In the genomic region with DNA sequence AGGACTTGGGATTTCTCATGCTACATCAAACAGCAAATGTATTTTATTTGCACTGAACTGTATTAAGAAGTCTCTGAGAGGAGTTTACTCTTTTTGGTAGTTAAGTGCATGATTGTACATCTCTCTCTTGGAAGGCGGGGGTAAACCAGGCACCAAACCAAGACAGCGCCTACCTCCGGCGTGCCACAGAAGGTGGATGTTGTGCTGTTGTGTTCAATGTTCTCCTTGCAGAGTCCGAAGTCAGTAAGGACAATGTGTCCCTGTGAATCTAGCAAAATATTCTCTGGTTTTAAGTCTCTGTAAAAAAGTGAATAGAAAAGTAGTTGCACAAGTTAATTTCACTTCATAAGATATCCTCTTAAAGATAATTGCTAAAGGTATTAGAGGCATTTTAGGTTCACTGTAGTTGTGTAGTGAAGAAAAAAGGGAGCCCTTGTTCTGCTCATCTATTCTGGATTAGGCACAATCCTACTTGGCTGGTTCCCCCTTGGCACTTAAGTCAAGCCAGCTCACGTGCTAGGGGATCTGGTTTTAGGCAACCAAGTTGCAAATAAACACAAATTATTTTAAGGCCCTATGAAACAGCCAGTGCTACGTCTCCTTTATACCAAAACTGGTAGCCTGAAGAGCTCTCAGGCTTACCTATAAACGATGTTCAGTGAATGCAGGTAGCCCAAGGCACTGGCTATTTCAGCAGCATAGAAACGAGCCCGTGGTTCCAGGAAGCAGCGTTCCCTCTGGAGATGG, we compare ENCODE assay signal across 10 cellular contexts.
DNase-seq lines count a peak whose midpoint lies in the region; TF ChIP-seq lines count a peak whose summit lies in the region.
"Had no signal": no experiment of that assay in that cellular context is flagged by ENCODE, and none has a peak within 500 bp of the region (broad histone marks: within the 10 kb centered on the region; RNA-seq: fewer than 3 reads in every experiment).

No MANE protein-coding gene starts in this region.

- peaks cover 39% of the 10 kb centered on the region for H3K36me3 Mint-ChIP-seq in T-helper 2 cell treated with Interferon-gamma antibody and Interleukin-4, amounts not matched to agents 5 μg/mL and 100 μg/mL, for 36 hours (ENCODE audit: low read depth)

- H3K4me1 Mint-ChIP-seq in T-helper 2 cell treated with Interferon-gamma antibody and Interleukin-4, amounts not matched to agents 5 μg/mL and 100 μg/mL, for 36 hours (ENCODE audit: low read depth), result peaks cover 33% of the 10 kb centered on the region

- peaks cover 5% of the 10 kb centered on the region for H3K27me3 Mint-ChIP-seq in T-helper 2 cell treated with Interferon-gamma antibody and Interleukin-4, amounts not matched to agents 5 μg/mL and 100 μg/mL, for 36 hours (ENCODE audit: low read depth)

- no peaks in the 10 kb centered on the region for H3K9me3 ChIP-seq in ascending aorta

- no peaks in the 10 kb centered on the region for H3K9me3 Mint-ChIP-seq in T-helper 2 cell treated with Interferon-gamma antibody and Interleukin-4, amounts not matched to agents 5 μg/mL and 100 μg/mL, for 36 hours

- peaks cover 41 to 46% of the 10 kb centered on the region in 2 donors for H3K36me3 ChIP-seq in ascending aorta

- no peaks in the 10 kb centered on the region for H3K27me3 ChIP-seq in ascending aorta

- peak overlapping the region; percentile 79 to 90 for H3K4me3 ChIP-seq in ascending aorta

- H3K27ac ChIP-seq in ascending aorta (no peak overlapping the region), substantia nigra (ENCODE audit: low read depth, low read length, poor library complexity, severe bottlenecking) (peak overlapping the region; percentile 85)

- peaks cover 0 to 20% of the 10 kb centered on the region in 2 donors for H3K4me1 ChIP-seq in ascending aorta

- no peak overlapping the region for H3K27ac Mint-ChIP-seq in T-helper 2 cell treated with Interferon-gamma antibody and Interleukin-4, amounts not matched to agents 5 μg/mL and 100 μg/mL, for 36 hours

- intact Hi-C loops in ascending aorta (cut with DNase I), result loop anchor here (5.0 to 10.0 kb wide), 4 partner anchors 217 to 1657 kb away; a partner anchor contains a TSS

- peak overlapping the region; percentile 98 for H3K4me3 Mint-ChIP-seq in T-helper 2 cell treated with Interferon-gamma antibody and Interleukin-4, amounts not matched to agents 5 μg/mL and 100 μg/mL, for 36 hours

- DNase-seq in T-helper 2 cell treated with Interferon-gamma antibody and Interleukin-4, amounts not matched to agents 5 μg/mL and 100 μg/mL, for 36 hours (ENCODE audit: low spot score), result no peak
- no peak for DNase-seq in T-helper 2 cell
- DNase-seq in ascending aorta (ENCODE audit: low spot score in 2 of 2), result no peak
- peak; percentile 20 for DNase-seq in kidney tubule cell (ENCODE audit: low spot score)
- peak in 3 of 49 donors; percentile 11 to 54 (median 15) for DNase-seq in substantia nigra (lab: John Stamatoyannopoulos, UW)
- DNase-seq in NCI-H526 treated with DMSO at 0.1 percent for 48 hours (lab: John Stamatoyannopoulos, UW), result no peak
- DNase-seq in NCI-H82 treated with DMSO at 0.1 percent for 48 hours (lab: John Stamatoyannopoulos, UW; ENCODE audit: unreplicated experiment), result no peak
- DNase-seq in NCI-H1694 (lab: John Stamatoyannopoulos, UW), result no peak
- DNase-seq: activated CD4-positive, alpha-beta T cell treated with anti-CD3 and anti-CD28 coated beads for 1 hour; NCI-H2171 treated with DMSO at 0.1 percent for 48 hours had no signal

- TF ChIP-seq CTCF in ascending aorta (IDR thresholded peaks at IDR 0.05), result no peak
